14 cellular contexts compared by ENCODE assay signal in genomic region chr3:125582707-125583106, GRCh38. TPM values are rescaled to one million over a fixed set of nuclear protein-coding genes. Genes with fewer than 3 reads are reported as not detected.
DNase-seq lines count a peak whose midpoint lies in the region; ATAC-seq and TF ChIP-seq lines count a peak whose summit lies in the region.
"Had no signal": no experiment of that assay in that cellular context is flagged by ENCODE, and none has a peak within 500 bp of the region (broad histone marks: within the 10 kb centered on the region; RNA-seq: fewer than 3 reads in every experiment).

No MANE protein-coding gene starts in this region.

- H2AFZ ChIP-seq in OCI-LY3 (ENCODE audit: low read depth, low read length) = no peak overlapping the region
- H2AFZ ChIP-seq in hepatocyte = no peak overlapping the region

- H3K27me3 ChIP-seq in OCI-LY3 (ENCODE audit: low read depth, low read length) (no peaks in the 10 kb centered on the region), hepatocyte (no peaks in the 10 kb centered on the region)
- H3K27me3 ChIP-seq: left lung had no signal

- H3K4me2 ChIP-seq in OCI-LY3 (ENCODE audit: low read length) (no peak overlapping the region), hepatocyte (no peak overlapping the region)

- no peak overlapping the region for H3K27ac ChIP-seq in OCI-LY3 (ENCODE audit: low read length)
- H3K27ac ChIP-seq in hepatocyte = no peak overlapping the region
- H3K27ac ChIP-seq: left lung had no signal

- no peak for ATAC-seq in HG03045 (IDR thresholded peaks at IDR 0.05; ENCODE audit: unreplicated experiment)
- ATAC-seq: left lung; stimulated activated naive B cell treated with anti-CD40 and anti-IgM and Interleukin-4, amounts not matched to agents 10 μg/mL and 1 μg/mL and 100 μg/mL, for 72 hours had no signal

- H3K9ac ChIP-seq in OCI-LY3 (ENCODE audit: low read length) = no peak overlapping the region

- H3K36me3 ChIP-seq in OCI-LY3 (replicated peaks; ENCODE audit: low read depth, low read length) (peaks cover 14% of the 10 kb centered on the region), hepatocyte (replicated peaks; ENCODE audit: insufficient read depth, low read depth) (no peaks in the 10 kb centered on the region)

- TF ChIP-seq CTCF in GM20000 (IDR thresholded peaks at IDR 0.05; ENCODE audit: extremely low read depth, missing control alignments) = no peak
- peak; percentile 34; the same call in 1 of the 2 replicates for TF ChIP-seq CTCF in OCI-LY3 (IDR thresholded peaks at IDR 0.05; ENCODE audit: low read depth, low read length)
- TF ChIP-seq CTCF in hepatocyte (IDR thresholded peaks at IDR 0.05; ENCODE audit: poor library complexity) = peak; percentile 22

- H3K9me3 ChIP-seq in OCI-LY3 (ENCODE audit: insufficient read depth, low read length) = no peaks in the 10 kb centered on the region
- no peaks in the 10 kb centered on the region for H3K9me3 ChIP-seq in hepatocyte (ENCODE audit: low read depth)
- H3K9me3 ChIP-seq: left lung had no signal

- peaks cover 7% of the 10 kb centered on the region for H4K20me1 ChIP-seq in OCI-LY3 (ENCODE audit: insufficient read depth, low read length)
- H4K20me1 ChIP-seq in hepatocyte (ENCODE audit: insufficient read depth, poor library complexity, severe bottlenecking) = no peaks in the 10 kb centered on the region

- peak; percentile 8 for DNase-seq in NCI-H146 (lab: John Stamatoyannopoulos, UW)
- no peak for DNase-seq in NCI-H146 treated with DMSO at 0.1 percent for 48 hours (lab: John Stamatoyannopoulos, UW; ENCODE audit: unreplicated experiment)
- peak; percentile 15 for DNase-seq in GM20000 (ENCODE audit: low spot score)
- peak; percentile 17 for DNase-seq in hepatocyte (ENCODE audit: low spot score)
- DNase-seq in T-helper 1 cell = no peak
- no peak for DNase-seq in GM19240 (ENCODE audit: insufficient read length, low spot score)
- DNase-seq: activated CD4-positive, CD25-positive, alpha-beta regulatory T cell; foreskin melanocyte; H9; left lung; NCI-H1092 treated with DMSO at 0.1 percent for 48 hours; stimulated activated naive B cell treated with anti-CD40 and anti-IgM and Interleukin-4, amounts not matched to agents 10 μg/mL and 1 μg/mL and 100 μg/mL, for 72 hours had no signal

- no peaks in the 10 kb centered on the region for H3K9me2 ChIP-seq in hepatocyte (replicated peaks; ENCODE audit: insufficient read depth)

- H3K4me1 ChIP-seq in OCI-LY3 (ENCODE audit: low read length) (peaks cover 14% of the 10 kb centered on the region), hepatocyte (ENCODE audit: insufficient read depth) (no peaks in the 10 kb centered on the region)

- H3K79me2 ChIP-seq in OCI-LY3 (ENCODE audit: low read length) = peaks cover 36% of the 10 kb centered on the region
- peaks cover 51% of the 10 kb centered on the region for H3K79me2 ChIP-seq in hepatocyte

- H3K4me3 ChIP-seq in OCI-LY3 (ENCODE audit: low read length) = no peak overlapping the region
- no peak overlapping the region for H3K4me3 ChIP-seq in hepatocyte
- H3K4me3 ChIP-seq: left lung had no signal

RNA-seq across cellular contexts. Expression of gene OSBPL11, which starts 12.6 kb away (rescaled TPM):
- total RNA-seq in hepatocyte = 15.0 and 18.8 TPM in 2 replicates
- polyA plus RNA-seq in hepatocyte = 7.2 and 12.6 TPM in 2 replicates

Comparison
In these comparisons a context has a peak if more than half of its experiments do, and no peak if none do; other contexts are left out.
1. DNase-seq: peak in NCI-H146 (single experiment), GM20000 (single experiment) and hepatocyte (single experiment); none in NCI-H146 treated with DMSO at 0.1 percent for 48 hours (single experiment), T-helper 1 cell (0 of 5) and GM19240 (single experiment).